In genomic region chr12:19223018-19223417, GRCh38 we compare ENCODE assay signal across 8 cellular contexts.
DNase-seq lines count a peak whose midpoint lies in the region; ATAC-seq and TF ChIP-seq lines count a peak whose summit lies in the region.

No MANE protein-coding gene starts in this region.

- H3K4me3 Mint-ChIP-seq in HFFc6, result peak overlapping the region; percentile 69
- no peak overlapping the region for H3K4me3 Mint-ChIP-seq in T-helper 17 cell
- H3K4me3 Mint-ChIP-seq in activated naive CD4-positive, alpha-beta T cell treated with anti-CD3 and anti-CD28 coated beads, Interleukin-2, amount 10 ng/mL, durations not matched to agents 7 days and 5 days, result no peak overlapping the region

- H3K79me2 ChIP-seq in OCI-LY7 (ENCODE audit: insufficient read depth, low read depth, low read length), result no peaks in the 10 kb centered on the region

- H3K9me3 ChIP-seq in AG04450 (ENCODE audit: control insufficient read depth, insufficient read depth, low read length) (no peaks in the 10 kb centered on the region), OCI-LY7 (ENCODE audit: low read length) (no peaks in the 10 kb centered on the region), T-helper 17 cell (ENCODE audit: control insufficient read depth, low read length, poor library complexity, severe bottlenecking) (no peaks in the 10 kb centered on the region)

- H3K9me2 ChIP-seq in OCI-LY7 (ENCODE audit: insufficient read depth, low read length), result no peaks in the 10 kb centered on the region

- H3K36me3 Mint-ChIP-seq in HFFc6 (ENCODE audit: low read depth), result no peaks in the 10 kb centered on the region
- H3K36me3 Mint-ChIP-seq in T-helper 17 cell (ENCODE audit: low read depth), result no peaks in the 10 kb centered on the region
- no peaks in the 10 kb centered on the region for H3K36me3 Mint-ChIP-seq in activated naive CD4-positive, alpha-beta T cell treated with anti-CD3 and anti-CD28 coated beads, Interleukin-2, amount 10 ng/mL, durations not matched to agents 7 days and 5 days

- H3K27ac ChIP-seq in AG04450 (ENCODE audit: low read depth, low read length) (no peak overlapping the region), OCI-LY7 (ENCODE audit: low read depth, low read length, poor library complexity, severe bottlenecking) (no peak overlapping the region)

- no peak overlapping the region for H2AFZ ChIP-seq in OCI-LY7 (ENCODE audit: low read length)

- ATAC-seq in T-helper 17 cell, result no peak

- no peak overlapping the region for H3K4me2 ChIP-seq in OCI-LY7 (ENCODE audit: low read length)

- TF ChIP-seq CTCF in AG04450 (IDR thresholded peaks at IDR 0.05; ENCODE audit: low read depth, low read length) (peak; percentile 25), HFFc6 (IDR thresholded peaks at IDR 0.05) (peak; percentile 76), OCI-LY7 (conservative IDR thresholded peaks at IDR 0.05; ENCODE audit: low read length) (peak; percentile 59)

- no peaks in the 10 kb centered on the region for H3K9me3 Mint-ChIP-seq in HFFc6
- H3K9me3 Mint-ChIP-seq in activated naive CD4-positive, alpha-beta T cell treated with anti-CD3 and anti-CD28 coated beads, Interleukin-2, amount 10 ng/mL, durations not matched to agents 7 days and 5 days, result no peaks in the 10 kb centered on the region

- intact Hi-C loops in OCI-LY7 (cut with micrococcal nuclease; ENCODE audit: unreplicated experiment), result no loop called here

- H3K27me3 ChIP-seq in AG04450 (ENCODE audit: control insufficient read depth, insufficient read depth, low read length), result no peaks in the 10 kb centered on the region

- H3K27me3 Mint-ChIP-seq in HFFc6 (ENCODE audit: insufficient read depth) (no peaks in the 10 kb centered on the region), T-helper 17 cell (no peaks in the 10 kb centered on the region)
- H3K27me3 Mint-ChIP-seq in activated naive CD4-positive, alpha-beta T cell treated with anti-CD3 and anti-CD28 coated beads, Interleukin-2, amount 10 ng/mL, durations not matched to agents 7 days and 5 days, result no peaks in the 10 kb centered on the region

- BruUV-seq in OCI-LY7 (replicated peaks; lab: Mats Ljungman, UMichigan), result no TSS peak

- no peaks in the 10 kb centered on the region for H3K36me3 ChIP-seq in OCI-LY7 (ENCODE audit: insufficient read depth, low read length)

- no peaks in the 10 kb centered on the region for H4K20me1 ChIP-seq in OCI-LY7 (ENCODE audit: insufficient read depth, low read length)

- H3K27ac Mint-ChIP-seq in HFFc6 (peak overlapping the region; percentile 89), T-helper 17 cell (no peak overlapping the region)
- no peak overlapping the region for H3K27ac Mint-ChIP-seq in activated naive CD4-positive, alpha-beta T cell treated with anti-CD3 and anti-CD28 coated beads, Interleukin-2, amount 10 ng/mL, durations not matched to agents 7 days and 5 days

- peaks cover 69% of the 10 kb centered on the region for H3K4me1 Mint-ChIP-seq in HFFc6 (ENCODE audit: low read depth)
- H3K4me1 Mint-ChIP-seq in T-helper 17 cell, result peaks cover 4% of the 10 kb centered on the region
- H3K4me1 Mint-ChIP-seq in activated naive CD4-positive, alpha-beta T cell treated with anti-CD3 and anti-CD28 coated beads, Interleukin-2, amount 10 ng/mL, durations not matched to agents 7 days and 5 days, result no peaks in the 10 kb centered on the region

- CTCF ChIA-PET in AG04450 (lab: Charles Lee), result interaction anchor here (0.6 to 1.0 kb wide), 8 partner anchors 12 to 814 kb away, joined by 3 to 9 read pairs (median 4); no protein-coding TSS in a partner anchor
- CTCF ChIA-PET in OCI-LY7 (lab: Charles Lee; ENCODE audit: unreplicated experiment), result no interaction called here
- CTCF ChIA-PET in activated naive CD4-positive, alpha-beta T cell treated with anti-CD3 and anti-CD28 coated beads, Interleukin-2, amount 10 ng/mL, durations not matched to agents 7 days and 5 days (lab: Charles Lee), result interaction anchor here (1.2 kb wide), 1 partner anchor 8 kb away, joined by 5 read pairs; no protein-coding TSS in a partner anchor

- DNase-seq in AG04450 (ENCODE audit: low read depth, low spot score) (no peak), HFFc6 (no peak), OCI-LY7 (ENCODE audit: low spot score) (peak; percentile 3), glomerular endothelial cell (ENCODE audit: extremely low read depth, low read depth, low spot score) (peak; percentile 10), T-helper 17 cell (no peak), superior temporal gyrus (ENCODE audit: extremely low spot score) (no peak), RPMI8226 (no peak)
- DNase-seq in activated naive CD4-positive, alpha-beta T cell treated with anti-CD3 and anti-CD28 coated beads, Interleukin-2, amount 10 ng/mL, durations not matched to agents 7 days and 5 days, result no peak

- H3K4me3 ChIP-seq in AG04450 (ENCODE audit: low read depth, low read length) (no peak overlapping the region), OCI-LY7 (ENCODE audit: low read depth, low read length, poor library complexity, severe bottlenecking) (no peak overlapping the region)

- POLR2A ChIA-PET in AG04450 (lab: Yijun Ruan, JAX) (interaction anchor here (0.5 to 0.7 kb wide), 3 partner anchors 65 to 555 kb away, joined by 4 to 9 read pairs (median 5); no protein-coding TSS in a partner anchor), OCI-LY7 (lab: Charles Lee) (no interaction called here)

- H3K4me1 ChIP-seq in OCI-LY7 (ENCODE audit: insufficient read depth, low read length, poor library complexity, severe bottlenecking), result no peaks in the 10 kb centered on the region

Comparison
In these comparisons a context has a peak if more than half of its experiments do, and no peak if none do; other contexts are left out.
1. DNase-seq: peak in OCI-LY7 (single experiment) and glomerular endothelial cell (single experiment); none in AG04450 (single experiment), HFFc6 (single experiment), T-helper 17 cell (0 of 3), activated naive CD4-positive, alpha-beta T cell treated with anti-CD3 and anti-CD28 coated beads, Interleukin-2, amount 10 ng/mL, durations not matched to agents 7 days and 5 days (single experiment), superior temporal gyrus (single experiment) and RPMI8226 (single experiment).
2. CTCF ChIP-seq: peak in every context shown above with its lines; median percentile 76 in HFFc6; 59 in OCI-LY7; 25 in AG04450.